In genomic region chr5:129771058-129771838, GRCh38 we compare ENCODE assay signal across 9 cellular contexts. TPM values are rescaled to one million over a fixed set of nuclear protein-coding genes. Genes with fewer than 3 reads are reported as not detected.
DNase-seq lines count a peak whose midpoint lies in the region; ATAC-seq, FAIRE-seq and TF ChIP-seq lines count a peak whose summit lies in the region.
"Had no signal": no experiment of that assay in that cellular context is flagged by ENCODE, and none has a peak within 500 bp of the region (broad histone marks: within the 10 kb centered on the region; RNA-seq: fewer than 3 reads in every experiment).

No MANE protein-coding gene starts in this region.

- peak overlapping the region; percentile 72 for H2AFZ ChIP-seq in H1 (ENCODE audit: low read length)

- no peak overlapping the region for H3K4me3 ChIP-seq in H1 (ENCODE audit: extremely low read depth in 1 of 4, insufficient read depth in 2 of 4, low read depth in 3 of 4, low read length in 4 of 4)
- no peak overlapping the region for H3K4me3 ChIP-seq in mucosa of descending colon
- no peak overlapping the region for H3K4me3 ChIP-seq in thoracic aorta

- no peak overlapping the region for H3K4me3 Mint-ChIP-seq in activated CD4-positive, alpha-beta T cell treated with anti-CD3 and anti-CD28 coated beads for 36 hours
- H3K4me3 Mint-ChIP-seq: stimulated activated naive CD8-positive, alpha-beta T cell treated with anti-CD3 and anti-CD28 coated beads, Interleukin-15, Interleukin-2, amounts not matched to agents 100 ng/mL and 50 ng/mL, for 24 hours had no signal

- no peak overlapping the region for H3K27ac Mint-ChIP-seq in activated CD4-positive, alpha-beta T cell treated with anti-CD3 and anti-CD28 coated beads for 36 hours
- H3K27ac Mint-ChIP-seq: stimulated activated naive CD8-positive, alpha-beta T cell treated with anti-CD3 and anti-CD28 coated beads, Interleukin-15, Interleukin-2, amounts not matched to agents 100 ng/mL and 50 ng/mL, for 24 hours had no signal

- peaks cover 0 to 7% (median 0%) of the 10 kb centered on the region in 4 experiments; a peak in 2 of 7 replicates for H3K4me1 ChIP-seq in H1 (replicated peaks in 1 of 4; ENCODE audit: control insufficient read depth in 3 of 4, insufficient read depth in 4 of 4, low read length in 3 of 4)
- no peaks in the 10 kb centered on the region for H3K4me1 ChIP-seq in mucosa of descending colon (ENCODE audit: low read depth)
- no peaks in the 10 kb centered on the region for H3K4me1 ChIP-seq in thoracic aorta (ENCODE audit: control insufficient read depth in 1 of 2, low read depth in 2 of 2)

- H2AK5ac ChIP-seq in H1 (ENCODE audit: low read depth, low read length): no peak overlapping the region

- H4K8ac ChIP-seq in H1 (ENCODE audit: extremely low read depth, insufficient read depth, low read length): no peak overlapping the region

- no peak overlapping the region for H3K23ac ChIP-seq in H1 (ENCODE audit: insufficient read length)

- H3K27me3 ChIP-seq in H1 (replicated peaks in 1 of 4; ENCODE audit: control insufficient read depth in 3 of 4, extremely low read depth in 1 of 4, insufficient read depth in 3 of 4, low read length in 3 of 4) (no peaks in the 10 kb centered on the region; a peak in 1 of 7 replicates), thoracic aorta (replicated peaks; ENCODE audit: insufficient read depth) (no peaks in the 10 kb centered on the region)

- H3K4me2 ChIP-seq in H1 (ENCODE audit: insufficient read depth in 1 of 2, low read depth in 2 of 2, low read length in 2 of 2): no peak overlapping the region

- no peak for TF ChIP-seq EP300 in H1 (IDR thresholded peaks at IDR 0.05; ENCODE audit: borderline replicate concordance in 1 of 2, low read depth in 2 of 2, low read length in 2 of 2)

- no peaks in the 10 kb centered on the region for H3K79me2 ChIP-seq in H1 (ENCODE audit: control insufficient read depth in 1 of 2, insufficient read depth in 2 of 2, low read length in 2 of 2)

- peak; percentile 93 for FAIRE-seq in H1 (lab: Jason Lieb, UNC)

- no peak overlapping the region for H3K4ac ChIP-seq in H1 (replicated peaks; ENCODE audit: insufficient read length, low read depth, low read length)

- no peaks in the 10 kb centered on the region for H4K20me1 ChIP-seq in H1 (replicated peaks in 1 of 2; ENCODE audit: control insufficient read depth in 1 of 2, insufficient read depth in 2 of 2, low read length in 2 of 2)

- H3K27me3 Mint-ChIP-seq in activated CD4-positive, alpha-beta T cell treated with anti-CD3 and anti-CD28 coated beads for 36 hours: peaks cover 6% of the 10 kb centered on the region
- H3K27me3 Mint-ChIP-seq: stimulated activated naive CD8-positive, alpha-beta T cell treated with anti-CD3 and anti-CD28 coated beads, Interleukin-15, Interleukin-2, amounts not matched to agents 100 ng/mL and 50 ng/mL, for 24 hours had no signal

- peak; percentile 92 to 96 for TF ChIP-seq RAD21 in H1 (IDR thresholded peaks at IDR 0.05 in 1 of 2, conservative IDR thresholded peaks at IDR 0.05 in 1 of 2; ENCODE audit: low read depth in 2 of 2, low read length in 2 of 2)

- intact Hi-C loops in activated CD4-positive, alpha-beta T cell treated with anti-CD3 and anti-CD28 coated beads for 36 hours (cut with DNase I, micrococcal nuclease): loop anchor here (1.0 to 5.0 kb wide), 5 partner anchors 81 to 1341 kb away; no protein-coding TSS in a partner anchor
- intact Hi-C loops in mucosa of descending colon (cut with DNase I, micrococcal nuclease): no loop called here

- in situ Hi-C loops in ACHN (cut with HindIII; ENCODE audit: low pct_ligation_motif_present, low pct_unique_long_range_greater_than_20kb, low sequenced_read_pairs): no loop called here

- CTCF ChIA-PET in activated CD4-positive, alpha-beta T cell treated with anti-CD3 and anti-CD28 coated beads for 36 hours (lab: Charles Lee): interaction anchor here (0.6 to 6.5 kb wide), 16 partner anchors 10 to 725 kb away, joined by 3 to 122 read pairs (median 4); no protein-coding TSS in a partner anchor
- CTCF ChIA-PET in H1 (lab: Charles Lee; ENCODE audit: partially characterized antibody): interaction anchor here (0.6 to 13.7 kb wide), 61 partner anchors 8 to 1234 kb away, joined by 3 to 290 read pairs (median 4); partner anchors contain the start of gene MINAR2

- ATAC-seq in HG02678 (IDR thresholded peaks at IDR 0.05; ENCODE audit: unreplicated experiment) (peak; percentile 59), mucosa of descending colon (peak; percentile 74), thoracic aorta (ENCODE audit: insufficient number of reproducible peaks, low FRiP score, low read depth) (no peak)
- ATAC-seq in activated CD4-positive, alpha-beta T cell treated with anti-CD3 and anti-CD28 coated beads for 36 hours: no peak

- no peak overlapping the region for H2BK120ac ChIP-seq in H1 (replicated peaks; ENCODE audit: low read depth, low read length)

- H2BK12ac ChIP-seq in H1 (ENCODE audit: low read depth, low read length): peak overlapping the region; percentile 23; the same call in 1 of the 2 replicates

- no peak overlapping the region for H3K56ac ChIP-seq in H1 (replicated peaks; ENCODE audit: insufficient read length, low read depth, low read length)

- H3K36me3 Mint-ChIP-seq in activated CD4-positive, alpha-beta T cell treated with anti-CD3 and anti-CD28 coated beads for 36 hours (ENCODE audit: low read depth): no peaks in the 10 kb centered on the region

- no peaks in the 10 kb centered on the region for H3K9me3 Mint-ChIP-seq in activated CD4-positive, alpha-beta T cell treated with anti-CD3 and anti-CD28 coated beads for 36 hours (ENCODE audit: low read depth)
- H3K9me3 Mint-ChIP-seq: stimulated activated naive CD8-positive, alpha-beta T cell treated with anti-CD3 and anti-CD28 coated beads, Interleukin-15, Interleukin-2, amounts not matched to agents 100 ng/mL and 50 ng/mL, for 24 hours had no signal

- H2BK5ac ChIP-seq in H1 (ENCODE audit: low read depth, low read length): no peak overlapping the region

- H3K27ac ChIP-seq in H1 (ENCODE audit: low read depth, low read length): no peak overlapping the region
- H3K27ac ChIP-seq in thoracic aorta: no peak overlapping the region

- peak overlapping the region; percentile 66; the same call in 1 of the 2 replicates for H2BK20ac ChIP-seq in H1 (ENCODE audit: low read length)

- no peak overlapping the region for H2BK15ac ChIP-seq in H1 (ENCODE audit: low read length)

- no peak overlapping the region for H3K18ac ChIP-seq in H1 (ENCODE audit: extremely low read depth, low read length)

- POLR2A ChIA-PET in activated CD4-positive, alpha-beta T cell treated with anti-CD3 and anti-CD28 coated beads for 36 hours (lab: Charles Lee): no interaction called here
- POLR2A ChIA-PET in H1 (lab: Charles Lee; ENCODE audit: partially characterized antibody): interaction anchor here (0.9 to 1.2 kb wide), 3 partner anchors 81 to 311 kb away, joined by 3 to 5 read pairs (median 4); partner anchors contain the start of gene ADAMTS19

- TF ChIP-seq CTCF in GM12874 (IDR thresholded peaks at IDR 0.05; ENCODE audit: insufficient read depth, low read depth, low read length) (peak; percentile 64), H1 (IDR thresholded peaks at IDR 0.05; ENCODE audit: control extremely low read depth in 1 of 3, insufficient read depth in 1 of 3, low read depth in 1 of 3, low read length in 3 of 3) (peak; percentile 36 to 88 (median 83)), mucosa of descending colon (IDR thresholded peaks at IDR 0.05) (peak; percentile 34), thoracic aorta (IDR thresholded peaks at IDR 0.05) (peak; percentile 64)

- H3K9me3 ChIP-seq in H1 (ENCODE audit: insufficient read depth in 2 of 2, low read depth in 1 of 2, low read length in 1 of 2): no peaks in the 10 kb centered on the region
- no peaks in the 10 kb centered on the region for H3K9me3 ChIP-seq in mucosa of descending colon
- H3K9me3 ChIP-seq in thoracic aorta: no peaks in the 10 kb centered on the region

- H3K36me3 ChIP-seq in H1 (ENCODE audit: control insufficient read depth in 2 of 4, insufficient read depth in 4 of 4, low read length in 3 of 4): no peaks in the 10 kb centered on the region
- no peaks in the 10 kb centered on the region for H3K36me3 ChIP-seq in mucosa of descending colon (ENCODE audit: low read depth)
- no peaks in the 10 kb centered on the region for H3K36me3 ChIP-seq in thoracic aorta

- no peak overlapping the region; a peak in 1 of 7 replicates for H3K9ac ChIP-seq in H1 (replicated peaks in 1 of 4; ENCODE audit: extremely low read depth in 1 of 4, low read depth in 3 of 4, low read length in 3 of 4)

- no peaks in the 10 kb centered on the region for H3K23me2 ChIP-seq in H1 (ENCODE audit: low read depth, low read length)

- DNase-seq in ACHN (peak; percentile 60), NCI-H2107 (lab: John Stamatoyannopoulos, UW) (peak; percentile 1), H1 (ENCODE audit: low read depth in 1 of 2, low spot score in 2 of 2) (peak; percentile 7 to 70), mucosa of descending colon (peak in 2 of 3 donors; percentile 32 to 76), thoracic aorta (ENCODE audit: low spot score) (no peak)
- DNase-seq in activated CD4-positive, alpha-beta T cell treated with anti-CD3 and anti-CD28 coated beads for 36 hours: peak; percentile 71

- H4K91ac ChIP-seq in H1 (replicated peaks; ENCODE audit: insufficient read length, low read length): no peak overlapping the region

- H3K14ac ChIP-seq in H1 (ENCODE audit: insufficient read length): no peak overlapping the region

- 57% methylated on average over 9 of the region's 9 CpGs; no CpG with 5 or more reads in 1 of the 2 experiments for WGBS in H1 (ENCODE audit: extremely low coverage in 1 of 2, insufficient coverage in 1 of 2, insufficient read length in 1 of 2, insufficient replicate concordance in 2 of 2, low coverage in 1 of 2, low lambda C conversion rate in 2 of 2, missing lambda C conversion rate in 1 of 2), 2 experiments

- no peak for TF ChIP-seq POLR2A in H1 (IDR thresholded peaks at IDR 0.05; ENCODE audit: control extremely low read depth in 1 of 2, low read depth in 2 of 2, low read length in 2 of 2)

- no peak overlapping the region for H4K5ac ChIP-seq in H1 (ENCODE audit: insufficient read length, low read depth, low read length)

- no peaks in the 10 kb centered on the region for H3K4me1 Mint-ChIP-seq in activated CD4-positive, alpha-beta T cell treated with anti-CD3 and anti-CD28 coated beads for 36 hours

- H3K79me1 ChIP-seq in H1 (ENCODE audit: low read depth, low read length): no peaks in the 10 kb centered on the region

RNA-seq across cellular contexts. Expression of gene MINAR2, which starts 23.4 kb away (rescaled TPM):
- total RNA-seq in activated CD4-positive, alpha-beta T cell treated with anti-CD3 and anti-CD28 coated beads for 36 hours: not detected
- 0.17 TPM in 1 of 2 replicates, not detected in the other for total RNA-seq in H1 (2021; fragmentation: NEBNext Ultra II Directional; extraction: Animal tissue kit (Norgen Biotek cat#: 25700))
- 0.03 TPM in 1 of 2 replicates, not detected in the other for polyA plus RNA-seq in H1 (2011; rRNA removed)
- polyA plus RNA-seq in H1 (2011; cell fraction: cytosol; rRNA removed): 0.04 TPM
- 0.04 TPM for polyA plus RNA-seq in H1 (2011; cell fraction: nucleus; rRNA removed)
- 0.07 TPM in 1 of 4 replicates, not detected in the others for polyA plus RNA-seq in H1 (2012, experiment 1 of 2)
- polyA plus RNA-seq in H1 (2012, experiment 2 of 2): not detected
- polyA plus RNA-seq in H1 (2013, experiment 1 of 2): 0.10 TPM
- 0.07 TPM for polyA plus RNA-seq in H1 (2013, experiment 2 of 2)
- 0.20 TPM in 1 of 2 replicates, not detected in the other for polyA minus RNA-seq in H1 (2011; rRNA and poly(A)+ RNA removed)
- polyA minus RNA-seq in H1 (2011; cell fraction: cytosol; rRNA and poly(A)+ RNA removed): not detected
- 0.30 TPM for polyA minus RNA-seq in H1 (2011; cell fraction: nucleus; rRNA and poly(A)+ RNA removed)
- total RNA-seq in mucosa of descending colon (not detected), thoracic aorta (under 1 TPM in 1 of 2 donors, not detected in 1; 0.27 TPM)

Comparison
In these comparisons a context has a peak if more than half of its experiments do, and no peak if none do; other contexts are left out.
1. ATAC-seq: peak in HG02678 (single experiment) and mucosa of descending colon (single experiment); none in activated CD4-positive, alpha-beta T cell treated with anti-CD3 and anti-CD28 coated beads for 36 hours (single experiment) and thoracic aorta (single experiment).
2. intact Hi-C loops: an anchor here in activated CD4-positive, alpha-beta T cell treated with anti-CD3 and anti-CD28 coated beads for 36 hours (1.0 to 5.0 kb wide); none called in mucosa of descending colon.
3. Peak in every context shown above with its lines, with median percentiles within 50 percentile points of each other: CTCF ChIP-seq.